Comparison of ENCODE assay signal across 15 cellular contexts in the genomic region with DNA sequence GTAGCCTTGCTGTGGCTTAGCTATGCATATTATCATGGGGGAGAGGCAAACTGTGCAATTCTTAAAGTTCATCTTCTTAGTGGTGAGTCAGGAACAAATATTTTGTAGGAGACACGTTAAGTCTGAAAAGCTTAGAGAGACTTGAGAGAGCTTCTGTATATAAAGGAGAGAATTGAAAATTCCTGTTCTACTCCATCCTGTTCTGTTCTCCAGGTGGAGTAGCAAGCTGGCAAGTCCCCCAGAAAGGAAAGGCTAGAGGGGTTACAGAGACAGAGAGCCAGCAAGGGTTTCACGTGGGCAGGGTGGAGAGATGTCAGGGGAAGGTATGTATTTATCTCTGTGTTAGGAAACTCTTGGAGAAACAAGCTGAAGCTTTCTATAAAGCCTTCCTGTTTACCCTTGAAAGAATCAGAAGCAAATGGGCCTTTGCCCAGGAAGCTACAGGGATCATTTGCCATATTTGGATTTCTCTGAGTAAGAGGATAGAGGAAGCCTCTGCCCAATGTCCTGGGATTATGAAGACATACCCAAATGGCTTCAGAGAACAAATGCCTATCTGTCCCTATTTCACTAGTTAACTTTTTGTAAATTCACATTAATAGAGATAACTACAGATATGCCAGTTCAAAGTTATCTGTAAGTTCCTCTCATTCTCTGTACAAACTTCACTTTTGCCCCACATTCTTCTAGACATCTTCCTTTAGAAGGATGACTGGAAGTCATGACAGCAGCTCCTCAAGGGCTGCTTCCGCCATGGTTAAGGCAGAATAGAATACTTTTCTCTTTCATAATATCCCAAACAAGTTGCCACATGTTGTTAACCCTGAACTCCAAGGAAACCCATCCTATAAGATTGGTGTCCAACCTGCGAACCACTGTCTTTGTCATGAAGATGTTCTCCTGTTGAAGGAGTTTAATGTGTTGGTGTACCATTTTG.
DNase-seq lines count a peak whose midpoint lies in the region; ATAC-seq, FAIRE-seq and TF ChIP-seq lines count a peak whose summit lies in the region.
"Had no signal": no experiment of that assay in that cellular context is flagged by ENCODE, and none has a peak within 500 bp of the region (broad histone marks: within the 10 kb centered on the region; RNA-seq: fewer than 3 reads in every experiment).

No MANE protein-coding gene starts in this region.

- H3K4me2 ChIP-seq in osteoblast (ENCODE audit: insufficient read depth, low read length): no peak overlapping the region
- H3K4me2 ChIP-seq: GM23338, neural progenitor cell had no signal

- peaks cover 64% of the 10 kb centered on the region for H3K4me1 Mint-ChIP-seq in activated CD8-positive, alpha-beta T cell treated with anti-CD3 and anti-CD28 coated beads, Interleukin-2, amount 10 ng/mL, durations not matched to agents 7 days and 5 days (ENCODE audit: low read depth)
- H3K4me1 Mint-ChIP-seq: GM23338 had no signal

- H3K9me3 ChIP-seq in osteoblast (ENCODE audit: low read depth, low read length) (no peaks in the 10 kb centered on the region), small intestine (ENCODE audit: control insufficient read depth, low read depth) (no peaks in the 10 kb centered on the region)

- DNase-seq in AG20443 (ENCODE audit: low spot score) (peak; percentile 49), M059J (ENCODE audit: low read depth) (peak; percentile 30), fibroblast of pulmonary artery (ENCODE audit: low read depth) (peak; percentile 77), osteoblast (ENCODE audit: insufficient read length, low spot score, missing footprints) (peak; percentile 75), posterior vena cava (ENCODE audit: low spot score) (no peak), small intestine (no peak)
- no peak for DNase-seq in activated CD8-positive, alpha-beta T cell treated with anti-CD3 and anti-CD28 coated beads, Interleukin-2, amount 10 ng/mL, durations not matched to agents 7 days and 5 days
- DNase-seq: activated CD8-positive, alpha-beta memory T cell treated with anti-CD3 and anti-CD28 coated beads, Interleukin-2, amount 50 U/mL, for 4 hours; activated naive CD8-positive, alpha-beta T cell treated with anti-CD3 and anti-CD28 coated beads, Interleukin-2, amount 50 U/mL, for 24 hours; dorsolateral prefrontal cortex; SIG-M5 had no signal

- no peaks in the 10 kb centered on the region for H3K79me2 ChIP-seq in osteoblast (ENCODE audit: insufficient read depth, low read length)

- CTCF ChIA-PET in activated CD8-positive, alpha-beta T cell treated with anti-CD3 and anti-CD28 coated beads, Interleukin-2, amount 10 ng/mL, durations not matched to agents 7 days and 5 days (lab: Charles Lee): interaction anchor here (0.9 to 1.2 kb wide), 2 partner anchors 17 to 137 kb away, joined by 3 to 4 read pairs; no protein-coding TSS in a partner anchor

- no peak overlapping the region for H3K27ac Mint-ChIP-seq in activated CD8-positive, alpha-beta T cell treated with anti-CD3 and anti-CD28 coated beads, Interleukin-2, amount 10 ng/mL, durations not matched to agents 7 days and 5 days
- H3K27ac Mint-ChIP-seq: activated naive CD8-positive, alpha-beta T cell treated with anti-CD3 and anti-CD28 coated beads, Interleukin-2, amount 50 U/mL, for 24 hours; GM23338; neural progenitor cell had no signal

- H3K4me3 Mint-ChIP-seq in activated CD8-positive, alpha-beta T cell treated with anti-CD3 and anti-CD28 coated beads, Interleukin-2, amount 10 ng/mL, durations not matched to agents 7 days and 5 days: no peak overlapping the region
- H3K4me3 Mint-ChIP-seq: activated naive CD8-positive, alpha-beta T cell treated with anti-CD3 and anti-CD28 coated beads, Interleukin-2, amount 50 U/mL, for 24 hours; GM23338; neural progenitor cell had no signal

- no peak for FAIRE-seq in small intestine (lab: Jason Lieb, UNC)
- FAIRE-seq: urothelium cell line had no signal

- peak overlapping the region; percentile 17 for H2AFZ ChIP-seq in osteoblast (ENCODE audit: low read length)
- H2AFZ ChIP-seq: GM23338, neural progenitor cell had no signal

- H3K36me3 ChIP-seq in osteoblast (ENCODE audit: insufficient read depth, low read length) (no peaks in the 10 kb centered on the region), small intestine (ENCODE audit: control insufficient read depth in 2 of 2, insufficient read depth in 2 of 2, low read length in 2 of 2) (no peaks in the 10 kb centered on the region)
- H3K36me3 ChIP-seq: neural progenitor cell had no signal

- no peak overlapping the region for H3K27ac ChIP-seq in osteoblast (ENCODE audit: low read depth, low read length)
- H3K27ac ChIP-seq in small intestine (ENCODE audit: low read depth in 1 of 2, low read length in 1 of 2): no peak overlapping the region
- H3K27ac ChIP-seq: neural progenitor cell had no signal

- WGBS in small intestine, 3 donors: 82 to 91% (median 85%) methylated on average over 4 of the region's 4 CpGs

- H3K9me3 Mint-ChIP-seq in activated CD8-positive, alpha-beta T cell treated with anti-CD3 and anti-CD28 coated beads, Interleukin-2, amount 10 ng/mL, durations not matched to agents 7 days and 5 days (ENCODE audit: insufficient read depth): peaks cover 32% of the 10 kb centered on the region
- H3K9me3 Mint-ChIP-seq: GM23338 had no signal

- no peaks in the 10 kb centered on the region for H3K27me3 Mint-ChIP-seq in activated CD8-positive, alpha-beta T cell treated with anti-CD3 and anti-CD28 coated beads, Interleukin-2, amount 10 ng/mL, durations not matched to agents 7 days and 5 days (ENCODE audit: low read depth)
- H3K27me3 Mint-ChIP-seq: activated naive CD8-positive, alpha-beta T cell treated with anti-CD3 and anti-CD28 coated beads, Interleukin-2, amount 50 U/mL, for 24 hours had no signal

- H3K4me3 ChIP-seq in fibroblast of pulmonary artery (replicated peaks; ENCODE audit: low read depth, low read length) (no peak overlapping the region), osteoblast (ENCODE audit: insufficient read depth, low read length) (no peak overlapping the region), small intestine (ENCODE audit: low read depth in 1 of 2, low read length in 2 of 2) (no peak overlapping the region)
- H3K4me3 ChIP-seq: dorsolateral prefrontal cortex, GM23338, neural progenitor cell had no signal

- intact Hi-C loops in posterior vena cava (cut with DNase I): loop anchor here in 1 of 2 donors (10.0 kb wide), 1 partner anchor 136 kb away; no protein-coding TSS in a partner anchor

- H3K27me3 ChIP-seq in osteoblast (ENCODE audit: insufficient read depth, low read length): no peaks in the 10 kb centered on the region
- no peaks in the 10 kb centered on the region for H3K27me3 ChIP-seq in small intestine (ENCODE audit: control insufficient read depth in 2 of 2, insufficient read depth in 2 of 2, low read length in 2 of 2)
- H3K27me3 ChIP-seq: dorsolateral prefrontal cortex, neural progenitor cell had no signal

- peaks cover 8% of the 10 kb centered on the region for H3K4me1 ChIP-seq in osteoblast (ENCODE audit: insufficient read depth, low read length)
- H3K4me1 ChIP-seq in small intestine (ENCODE audit: control insufficient read depth in 2 of 2, insufficient read depth in 1 of 2, low read depth in 1 of 2, low read length in 1 of 2): peaks cover 2 to 7% of the 10 kb centered on the region in 2 donors
- H3K4me1 ChIP-seq: neural progenitor cell had no signal

- peaks cover 77% of the 10 kb centered on the region for H3K36me3 Mint-ChIP-seq in activated CD8-positive, alpha-beta T cell treated with anti-CD3 and anti-CD28 coated beads, Interleukin-2, amount 10 ng/mL, durations not matched to agents 7 days and 5 days (ENCODE audit: low read depth)
- H3K36me3 Mint-ChIP-seq: neural progenitor cell had no signal

- POLR2A ChIA-PET in activated CD8-positive, alpha-beta T cell treated with anti-CD3 and anti-CD28 coated beads, Interleukin-2, amount 10 ng/mL, durations not matched to agents 7 days and 5 days (lab: Charles Lee): interaction anchor here (0.7 to 1.7 kb wide), 3 partner anchors 8 to 26 kb away, joined by 3 to 9 read pairs (median 3); no protein-coding TSS in a partner anchor

- TF ChIP-seq CTCF in fibroblast of pulmonary artery (IDR thresholded peaks at IDR 0.05; ENCODE audit: low read length, missing control alignments) (no peak), osteoblast (IDR thresholded peaks at IDR 0.05; ENCODE audit: extremely low read depth, low read depth, low read length) (no peak)

- H4K20me1 ChIP-seq in osteoblast (ENCODE audit: insufficient read depth, low read length): no peaks in the 10 kb centered on the region

- ATAC-seq in HG02623 (IDR thresholded peaks at IDR 0.05; ENCODE audit: unreplicated experiment): no peak
- ATAC-seq in activated CD8-positive, alpha-beta T cell treated with anti-CD3 and anti-CD28 coated beads, Interleukin-2, amount 10 ng/mL, durations not matched to agents 7 days and 5 days: no peak
- ATAC-seq: activated naive CD8-positive, alpha-beta T cell treated with anti-CD3 and anti-CD28 coated beads, Interleukin-2, amount 50 U/mL, for 24 hours; GM23338 had no signal

Comparison
In these comparisons a context has a peak if more than half of its experiments do, and no peak if none do; other contexts are left out.
1. DNase-seq: peak in AG20443 (single experiment), M059J (single experiment), fibroblast of pulmonary artery (single experiment) and osteoblast (single experiment); none in posterior vena cava (single experiment), activated CD8-positive, alpha-beta T cell treated with anti-CD3 and anti-CD28 coated beads, Interleukin-2, amount 10 ng/mL, durations not matched to agents 7 days and 5 days (single experiment) and small intestine (single experiment).